In the genomic region with DNA sequence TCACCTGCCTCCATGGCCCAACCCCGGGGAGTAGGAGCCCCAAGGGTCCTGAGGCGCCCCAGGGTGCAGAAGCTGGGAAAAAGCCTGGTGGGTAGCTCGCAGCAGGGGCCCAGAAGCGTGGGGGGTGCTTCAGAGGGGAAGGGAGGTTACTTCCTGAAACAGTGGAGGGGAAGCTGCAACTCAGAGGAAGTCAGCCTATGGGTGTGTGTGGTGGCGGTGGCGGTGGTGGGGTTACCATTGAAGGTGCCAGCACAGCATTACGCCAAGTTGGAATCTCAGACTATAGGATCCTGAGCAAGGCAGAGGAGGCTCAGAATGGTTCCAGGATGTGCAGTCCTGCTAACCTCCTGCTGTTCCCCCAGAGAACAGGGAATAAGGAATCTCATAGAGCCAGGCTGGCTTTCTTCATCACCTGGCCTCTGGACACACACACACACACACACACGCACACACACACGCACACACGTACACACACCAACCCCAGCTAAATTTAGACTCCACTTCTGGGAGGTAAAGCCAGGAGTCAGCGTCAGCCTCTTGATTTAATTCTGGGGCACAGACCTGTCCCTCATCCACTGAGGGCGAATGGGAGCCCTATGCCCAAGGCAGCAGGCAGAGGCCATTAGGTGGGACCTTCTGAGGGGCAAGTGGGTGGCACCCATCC, we compare ENCODE assay signal across 1 cellular context.
A peak's percentile ranks its signal among the peaks of the same experiment; 100 is the strongest.
TF ChIP-seq lines count a peak whose summit lies in the region.

No MANE protein-coding gene starts in this region.

TF ChIP-seq in K562, 482 proteins besides CTCF, POLR2A, EP300 and RAD21 (continued from another document):
- TF ChIP-seq ELF1 (tag; IDR thresholded peaks at IDR 0.05) (peak; percentile 70; the same call in 1 of the 2 replicates), TAF1 (IDR thresholded peaks at IDR 0.05; ENCODE audit: control insufficient read depth, extremely low read depth, insufficient read depth, low read length, severe bottlenecking) (peak; percentile 20), ETV6 (IDR thresholded peaks at IDR 0.05; ENCODE audit: borderline replicate concordance in 1 of 2, low read depth in 2 of 2, low read length in 1 of 2) (peak; percentile 93 to 97; a peak in 3 of 4 replicates), ETV6 (CRISPR knock-in tag; IDR thresholded peaks at IDR 0.05; ENCODE audit: borderline replicate concordance) (no peak), NR3C1 (CRISPR knock-in tag; IDR thresholded peaks at IDR 0.05) (no peak), HLTF (IDR thresholded peaks at IDR 0.05) (peak; percentile 75; the same call in 1 of the 2 replicates), PCBP1 (IDR thresholded peaks at IDR 0.05; ENCODE audit: low read depth, low read length, poor library complexity, severe bottlenecking) (no peak), THRAP3 (IDR thresholded peaks at IDR 0.05; ENCODE audit: borderline replicate concordance) (0 out of 2 replicates have a peak, but pooled peaks have one; percentile 50), SMARCA5 (IDR thresholded peaks at IDR 0.05) (0 out of 2 replicates have a peak, but pooled peaks have one; percentile 40), RBM22 (IDR thresholded peaks at IDR 0.05; ENCODE audit: low read depth, low read length, poor library complexity, severe bottlenecking) (no peak), SPI1 (IDR thresholded peaks at IDR 0.05; ENCODE audit: borderline replicate concordance, low read depth, low read length) (peak; percentile 87), ZNF175 (CRISPR knock-in tag; IDR thresholded peaks at IDR 0.05; ENCODE audit: low read depth) (no peak), ZNF121 (CRISPR knock-in tag; conservative IDR thresholded peaks at IDR 0.05) (no peak), FOXK1 (CRISPR knock-in tag; IDR thresholded peaks at IDR 0.05; ENCODE audit: borderline replicate concordance) (peak; percentile 68; the same call in 1 of the 2 replicates), YY1 (IDR thresholded peaks at IDR 0.05; ENCODE audit: borderline replicate concordance in 1 of 3, control insufficient read depth in 1 of 3, extremely low read depth in 1 of 3, insufficient read depth in 3 of 3, insufficient read length in 1 of 3, insufficient replicate concordance in 2 of 3, low read depth in 1 of 3, low read length in 2 of 3) (peak in 2 of 3 experiments; percentile 28 to 36), MYC (IDR thresholded peaks at IDR 0.05; ENCODE audit: low read depth, low read length) (no peak), MYC (CRISPR knock-in tag; IDR thresholded peaks at IDR 0.05; ENCODE audit: borderline replicate concordance, low read depth) (peak; percentile 58; the same call in 1 of the 2 replicates), TAF9B (IDR thresholded peaks at IDR 0.05; ENCODE audit: partially characterized antibody) (no peak), MEF2A (IDR thresholded peaks at IDR 0.05; ENCODE audit: control insufficient read depth, low read depth, low read length) (peak; percentile 68; the same call in 1 of the 2 replicates), SIN3B (IDR thresholded peaks at IDR 0.05; ENCODE audit: low read depth) (no peak), TARDBP (IDR thresholded peaks at IDR 0.05) (no peak), BRF1 (IDR thresholded peaks at IDR 0.05; ENCODE audit: borderline replicate concordance, extremely low read depth, insufficient read length) (no peak), PHB (CRISPR knock-in tag; IDR thresholded peaks at IDR 0.05) (no peak), NFXL1 (CRISPR knock-in tag; IDR thresholded peaks at IDR 0.05) (no peak), SUPT5H (IDR thresholded peaks at IDR 0.05) (peak; percentile 57; the same call in 1 of the 2 replicates), ZNF764 (CRISPR knock-in tag; IDR thresholded peaks at IDR 0.05; ENCODE audit: low read depth) (no peak), ZFP30 (CRISPR knock-in tag; IDR thresholded peaks at IDR 0.05; ENCODE audit: borderline replicate concordance) (no peak), ETV1 (tag; conservative IDR thresholded peaks at IDR 0.05; ENCODE audit: low read depth) (peak; percentile 67), ZNF778 (CRISPR knock-in tag; IDR thresholded peaks at IDR 0.05) (no peak), TEAD1 (CRISPR knock-in tag; IDR thresholded peaks at IDR 0.05) (peak in 1 of 2 experiments; percentile 50; a peak in 1 of 4 replicates), KDM5B (IDR thresholded peaks at IDR 0.05; ENCODE audit: insufficient replicate concordance, low read depth, low read length) (peak; percentile 1), MAFK (IDR thresholded peaks at IDR 0.05; ENCODE audit: low read length) (no peak), ATF1 (CRISPR knock-in tag; IDR thresholded peaks at IDR 0.05) (no peak), ATF1 (tag; IDR thresholded peaks at IDR 0.05) (no peak), SIX5 (IDR thresholded peaks at IDR 0.05; ENCODE audit: borderline replicate concordance in 1 of 2, insufficient read depth in 1 of 2, low read depth in 1 of 2, low read length in 2 of 2) (no peak), U2AF1 (optimal IDR thresholded peaks at IDR 0.05; ENCODE audit: low read depth, low read length) (no peak)
- TF ChIP-seq, protein P1, sequence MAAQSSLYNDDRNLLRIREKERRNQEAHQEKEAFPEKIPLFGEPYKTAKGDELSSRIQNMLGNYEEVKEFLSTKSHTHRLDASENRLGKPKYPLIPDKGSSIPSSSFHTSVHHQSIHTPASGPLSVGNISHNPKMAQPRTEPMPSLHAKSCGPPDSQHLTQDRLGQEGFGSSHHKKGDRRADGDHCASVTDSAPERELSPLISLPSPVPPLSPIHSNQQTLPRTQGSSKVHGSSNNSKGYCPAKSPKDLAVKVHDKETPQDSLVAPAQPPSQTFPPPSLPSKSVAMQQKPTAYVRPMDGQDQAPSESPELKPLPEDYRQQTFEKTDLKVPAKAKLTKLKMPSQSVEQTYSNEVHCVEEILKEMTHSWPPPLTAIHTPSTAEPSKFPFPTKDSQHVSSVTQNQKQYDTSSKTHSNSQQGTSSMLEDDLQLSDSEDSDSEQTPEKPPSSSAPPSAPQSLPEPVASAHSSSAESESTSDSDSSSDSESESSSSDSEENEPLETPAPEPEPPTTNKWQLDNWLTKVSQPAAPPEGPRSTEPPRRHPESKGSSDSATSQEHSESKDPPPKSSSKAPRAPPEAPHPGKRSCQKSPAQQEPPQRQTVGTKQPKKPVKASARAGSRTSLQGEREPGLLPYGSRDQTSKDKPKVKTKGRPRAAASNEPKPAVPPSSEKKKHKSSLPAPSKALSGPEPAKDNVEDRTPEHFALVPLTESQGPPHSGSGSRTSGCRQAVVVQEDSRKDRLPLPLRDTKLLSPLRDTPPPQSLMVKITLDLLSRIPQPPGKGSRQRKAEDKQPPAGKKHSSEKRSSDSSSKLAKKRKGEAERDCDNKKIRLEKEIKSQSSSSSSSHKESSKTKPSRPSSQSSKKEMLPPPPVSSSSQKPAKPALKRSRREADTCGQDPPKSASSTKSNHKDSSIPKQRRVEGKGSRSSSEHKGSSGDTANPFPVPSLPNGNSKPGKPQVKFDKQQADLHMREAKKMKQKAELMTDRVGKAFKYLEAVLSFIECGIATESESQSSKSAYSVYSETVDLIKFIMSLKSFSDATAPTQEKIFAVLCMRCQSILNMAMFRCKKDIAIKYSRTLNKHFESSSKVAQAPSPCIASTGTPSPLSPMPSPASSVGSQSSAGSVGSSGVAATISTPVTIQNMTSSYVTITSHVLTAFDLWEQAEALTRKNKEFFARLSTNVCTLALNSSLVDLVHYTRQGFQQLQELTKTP (IDR thresholded peaks at IDR 0.05; ENCODE audit: low read depth in 1 of 2, partially characterized antibody in 2 of 2): no peak
- TF ChIP-seq, protein P2, sequence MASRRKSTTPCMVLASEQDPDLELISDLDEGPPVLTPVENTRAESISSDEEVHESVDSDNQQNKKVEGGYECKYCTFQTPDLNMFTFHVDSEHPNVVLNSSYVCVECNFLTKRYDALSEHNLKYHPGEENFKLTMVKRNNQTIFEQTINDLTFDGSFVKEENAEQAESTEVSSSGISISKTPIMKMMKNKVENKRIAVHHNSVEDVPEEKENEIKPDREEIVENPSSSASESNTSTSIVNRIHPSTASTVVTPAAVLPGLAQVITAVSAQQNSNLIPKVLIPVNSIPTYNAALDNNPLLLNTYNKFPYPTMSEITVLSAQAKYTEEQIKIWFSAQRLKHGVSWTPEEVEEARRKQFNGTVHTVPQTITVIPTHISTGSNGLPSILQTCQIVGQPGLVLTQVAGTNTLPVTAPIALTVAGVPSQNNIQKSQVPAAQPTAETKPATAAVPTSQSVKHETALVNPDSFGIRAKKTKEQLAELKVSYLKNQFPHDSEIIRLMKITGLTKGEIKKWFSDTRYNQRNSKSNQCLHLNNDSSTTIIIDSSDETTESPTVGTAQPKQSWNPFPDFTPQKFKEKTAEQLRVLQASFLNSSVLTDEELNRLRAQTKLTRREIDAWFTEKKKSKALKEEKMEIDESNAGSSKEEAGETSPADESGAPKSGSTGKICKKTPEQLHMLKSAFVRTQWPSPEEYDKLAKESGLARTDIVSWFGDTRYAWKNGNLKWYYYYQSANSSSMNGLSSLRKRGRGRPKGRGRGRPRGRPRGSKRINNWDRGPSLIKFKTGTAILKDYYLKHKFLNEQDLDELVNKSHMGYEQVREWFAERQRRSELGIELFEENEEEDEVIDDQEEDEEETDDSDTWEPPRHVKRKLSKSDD (conservative IDR thresholded peaks at IDR 0.05; ENCODE audit: low read length): no peak
- TF ChIP-seq, protein P3, sequence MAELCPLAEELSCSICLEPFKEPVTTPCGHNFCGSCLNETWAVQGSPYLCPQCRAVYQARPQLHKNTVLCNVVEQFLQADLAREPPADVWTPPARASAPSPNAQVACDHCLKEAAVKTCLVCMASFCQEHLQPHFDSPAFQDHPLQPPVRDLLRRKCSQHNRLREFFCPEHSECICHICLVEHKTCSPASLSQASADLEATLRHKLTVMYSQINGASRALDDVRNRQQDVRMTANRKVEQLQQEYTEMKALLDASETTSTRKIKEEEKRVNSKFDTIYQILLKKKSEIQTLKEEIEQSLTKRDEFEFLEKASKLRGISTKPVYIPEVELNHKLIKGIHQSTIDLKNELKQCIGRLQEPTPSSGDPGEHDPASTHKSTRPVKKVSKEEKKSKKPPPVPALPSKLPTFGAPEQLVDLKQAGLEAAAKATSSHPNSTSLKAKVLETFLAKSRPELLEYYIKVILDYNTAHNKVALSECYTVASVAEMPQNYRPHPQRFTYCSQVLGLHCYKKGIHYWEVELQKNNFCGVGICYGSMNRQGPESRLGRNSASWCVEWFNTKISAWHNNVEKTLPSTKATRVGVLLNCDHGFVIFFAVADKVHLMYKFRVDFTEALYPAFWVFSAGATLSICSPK (IDR thresholded peaks at IDR 0.05; ENCODE audit: borderline replicate concordance): peak; percentile 93
- TF ChIP-seq, protein P4, sequence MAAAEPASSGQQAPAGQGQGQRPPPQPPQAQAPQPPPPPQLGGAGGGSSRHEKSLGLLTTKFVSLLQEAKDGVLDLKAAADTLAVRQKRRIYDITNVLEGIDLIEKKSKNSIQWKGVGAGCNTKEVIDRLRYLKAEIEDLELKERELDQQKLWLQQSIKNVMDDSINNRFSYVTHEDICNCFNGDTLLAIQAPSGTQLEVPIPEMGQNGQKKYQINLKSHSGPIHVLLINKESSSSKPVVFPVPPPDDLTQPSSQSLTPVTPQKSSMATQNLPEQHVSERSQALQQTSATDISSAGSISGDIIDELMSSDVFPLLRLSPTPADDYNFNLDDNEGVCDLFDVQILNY (CRISPR knock-in tag; IDR thresholded peaks at IDR 0.05): no peak
- TF ChIP-seq, protein P5, sequence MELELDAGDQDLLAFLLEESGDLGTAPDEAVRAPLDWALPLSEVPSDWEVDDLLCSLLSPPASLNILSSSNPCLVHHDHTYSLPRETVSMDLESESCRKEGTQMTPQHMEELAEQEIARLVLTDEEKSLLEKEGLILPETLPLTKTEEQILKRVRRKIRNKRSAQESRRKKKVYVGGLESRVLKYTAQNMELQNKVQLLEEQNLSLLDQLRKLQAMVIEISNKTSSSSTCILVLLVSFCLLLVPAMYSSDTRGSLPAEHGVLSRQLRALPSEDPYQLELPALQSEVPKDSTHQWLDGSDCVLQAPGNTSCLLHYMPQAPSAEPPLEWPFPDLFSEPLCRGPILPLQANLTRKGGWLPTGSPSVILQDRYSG (tag; conservative IDR thresholded peaks at IDR 0.05; ENCODE audit: low read depth): no peak
- TF ChIP-seq, protein P6, sequence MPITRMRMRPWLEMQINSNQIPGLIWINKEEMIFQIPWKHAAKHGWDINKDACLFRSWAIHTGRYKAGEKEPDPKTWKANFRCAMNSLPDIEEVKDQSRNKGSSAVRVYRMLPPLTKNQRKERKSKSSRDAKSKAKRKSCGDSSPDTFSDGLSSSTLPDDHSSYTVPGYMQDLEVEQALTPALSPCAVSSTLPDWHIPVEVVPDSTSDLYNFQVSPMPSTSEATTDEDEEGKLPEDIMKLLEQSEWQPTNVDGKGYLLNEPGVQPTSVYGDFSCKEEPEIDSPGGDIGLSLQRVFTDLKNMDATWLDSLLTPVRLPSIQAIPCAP (CRISPR knock-in tag; IDR thresholded peaks at IDR 0.05; ENCODE audit: borderline replicate concordance): 0 out of 2 replicates have a peak, but pooled peaks have one; percentile 47
